In genomic region chr1:53237638-53238037, GRCh38 we compare ENCODE assay signal across 8 cellular contexts. TPM values are rescaled to one million over a fixed set of nuclear protein-coding genes. Genes with fewer than 3 reads are reported as not detected.
DNase-seq lines count a peak whose midpoint lies in the region; ATAC-seq and TF ChIP-seq lines count a peak whose summit lies in the region.

No MANE protein-coding gene starts in this region.

- H4K20me1 ChIP-seq in neural cell (ENCODE audit: insufficient read depth) = no peaks in the 10 kb centered on the region

- H3K79me2 ChIP-seq in neural cell (replicated peaks; ENCODE audit: insufficient read depth, low read length) = peaks cover 19% of the 10 kb centered on the region

- H3K27ac ChIP-seq in C4-2B = peak overlapping the region; percentile 92
- H3K27ac ChIP-seq in duodenal mucosa (ENCODE audit: low read depth, low read length) = no peak overlapping the region
- peak overlapping the region; percentile 64 for H3K27ac ChIP-seq in neural cell (ENCODE audit: low read length)

- TF ChIP-seq RAD21 in neural cell (conservative IDR thresholded peaks at IDR 0.05) = no peak

- TF ChIP-seq EP300 in neural cell (conservative IDR thresholded peaks at IDR 0.05; ENCODE audit: poor library complexity, severe bottlenecking) = no peak

- no peak for ATAC-seq in HG03108 (IDR thresholded peaks at IDR 0.05; ENCODE audit: unreplicated experiment)
- ATAC-seq in HG02870 (IDR thresholded peaks at IDR 0.05; ENCODE audit: unreplicated experiment) = no peak

- H3K9me3 ChIP-seq in duodenal mucosa (ENCODE audit: control insufficient read depth in 1 of 2, low read length in 2 of 2) (no peaks in the 10 kb centered on the region), neural cell (ENCODE audit: low read length) (no peaks in the 10 kb centered on the region)

- H3F3A ChIP-seq in neural cell (ENCODE audit: insufficient read depth, low read length, poor library complexity, severe bottlenecking) = no peaks in the 10 kb centered on the region

- DNase-seq in LNCaP clone FGC (ENCODE audit: low read depth) = no peak
- DNase-seq in germinal center (ENCODE audit: low spot score) = no peak
- DNase-seq in DMS153 treated with DMSO at 0.1 percent for 48 hours (lab: John Stamatoyannopoulos, UW; ENCODE audit: unreplicated experiment) = no peak

- H3K27me3 ChIP-seq in duodenal mucosa (ENCODE audit: control insufficient read depth in 1 of 2, insufficient read depth in 2 of 2, low read length in 2 of 2) (no peaks in the 10 kb centered on the region), neural cell (ENCODE audit: insufficient read depth, low read depth, low read length) (no peaks in the 10 kb centered on the region)

- peaks cover 12 to 18% of the 10 kb centered on the region in 2 donors for H3K4me1 ChIP-seq in duodenal mucosa (ENCODE audit: control insufficient read depth in 1 of 2, insufficient read depth in 2 of 2, low read length in 2 of 2)

- H3K9me2 ChIP-seq in neural cell (ENCODE audit: insufficient read depth, low read length) = no peaks in the 10 kb centered on the region

- H3K4me3 ChIP-seq in LNCaP clone FGC (ENCODE audit: low read depth, low read length) = peak overlapping the region; percentile 95
- peak overlapping the region; percentile 99 for H3K4me3 ChIP-seq in duodenal mucosa (ENCODE audit: low read depth in 1 of 2, low read length in 2 of 2)
- peak overlapping the region; percentile 74 for H3K4me3 ChIP-seq in neural cell (ENCODE audit: low read length)

- peaks cover under 1 to 35% of the 10 kb centered on the region in 2 donors for H3K36me3 ChIP-seq in duodenal mucosa (ENCODE audit: control insufficient read depth in 1 of 2, insufficient read depth in 2 of 2, low read length in 2 of 2)
- no peaks in the 10 kb centered on the region for H3K36me3 ChIP-seq in neural cell (ENCODE audit: insufficient read depth, low read length)

- TF ChIP-seq CTCF in C4-2B (conservative IDR thresholded peaks at IDR 0.05) = no peak
- TF ChIP-seq CTCF in LNCaP clone FGC (IDR thresholded peaks at IDR 0.05; ENCODE audit: control insufficient read depth, extremely low read depth, insufficient read depth) = no peak
- TF ChIP-seq CTCF in neural cell (IDR thresholded peaks at IDR 0.05; ENCODE audit: poor library complexity, severe bottlenecking) = no peak

- H2AFZ ChIP-seq in neural cell (ENCODE audit: low read depth, low read length) = peak overlapping the region; percentile 57

- H3K9ac ChIP-seq in duodenal mucosa (ENCODE audit: low read depth in 1 of 2, low read length in 2 of 2) (peak overlapping the region; percentile 91 to 97), neural cell (ENCODE audit: low read length) (peak overlapping the region; percentile 74)

- H3K4me2 ChIP-seq in neural cell (ENCODE audit: low read length) = peak overlapping the region; percentile 95

TF ChIP-seq in neural cell, 6 proteins besides CTCF, POLR2A, EP300 and RAD21:
- no peak for TF ChIP-seq EZH2 (IDR thresholded peaks at IDR 0.05; ENCODE audit: borderline replicate concordance, insufficient read depth, low read length, poor library complexity, severe bottlenecking)
- no peak for TF ChIP-seq SMC3 (conservative IDR thresholded peaks at IDR 0.05; ENCODE audit: poor library complexity)
- no peak for TF ChIP-seq TAF1 (IDR thresholded peaks at IDR 0.05; ENCODE audit: low read depth)
- no peak for TF ChIP-seq REST (IDR thresholded peaks at IDR 0.05; ENCODE audit: borderline replicate concordance)
- no peak for TF ChIP-seq MXI1 (conservative IDR thresholded peaks at IDR 0.05; ENCODE audit: poor library complexity, severe bottlenecking)
- TF ChIP-seq POLR2AphosphoS5 (IDR thresholded peaks at IDR 0.05) = no peak
TF ChIP-seq in neural cell: peak in this region for 0.

RNA-seq across cellular contexts. Expression of gene MAGOH, which starts 0.7 kb away (rescaled TPM):
- 42.6 and 53.3 TPM in 2 replicates for polyA plus RNA-seq in neural cell
- polyA minus RNA-seq in neural cell = 24.3 and 35.8 TPM in 2 replicates

RNA-seq across cellular contexts. Expression of gene CZIB, which starts 17.2 kb away (rescaled TPM):
- polyA plus RNA-seq in neural cell = 103 and 104 TPM in 2 replicates
- 52.9 and 56.0 TPM in 2 replicates for polyA minus RNA-seq in neural cell

RNA-seq across cellular contexts. Expression of gene CPT2, which starts 41.0 kb away (rescaled TPM):
- polyA plus RNA-seq in neural cell = 5.2 and 5.3 TPM in 2 replicates
- 6.8 and 8.6 TPM in 2 replicates for polyA minus RNA-seq in neural cell
